In genomic region chr7:522071-522937, GRCh38 we compare ENCODE assay signal across 2 cellular contexts.
TF ChIP-seq lines count a peak whose summit lies in the region.

No MANE protein-coding gene starts in this region.

TF ChIP-seq in HCT116, 20 proteins besides CTCF, POLR2A, EP300 and RAD21:
- TF ChIP-seq TCF7L2 (IDR thresholded peaks at IDR 0.05; ENCODE audit: borderline replicate concordance, extremely low read depth, insufficient read depth, insufficient read length) (peak; percentile 8), POLR2AphosphoS5 (IDR thresholded peaks at IDR 0.05; ENCODE audit: low read depth, low read length) (no peak)

TF ChIP-seq in H1, 55 proteins besides CTCF, POLR2A, EP300 and RAD21:
- TF ChIP-seq EZH2 (IDR thresholded peaks at IDR 0.05; ENCODE audit: low read depth, low read length, severe bottlenecking) (peak; percentile 61), KDM4A (IDR thresholded peaks at IDR 0.05; ENCODE audit: low read depth, low read length, severe bottlenecking) (peak; percentile 10), GTF2F1 (IDR thresholded peaks at IDR 0.05; ENCODE audit: borderline replicate concordance, low read depth, low read length) (no peak), SUZ12 (IDR thresholded peaks at IDR 0.05; ENCODE audit: low read length) (peak; percentile 82), ATF3 (IDR thresholded peaks at IDR 0.05; ENCODE audit: insufficient read depth, low read depth, low read length) (no peak), ASH2L (IDR thresholded peaks at IDR 0.05; ENCODE audit: low read length) (peak; percentile 36), CTBP2 (IDR thresholded peaks at IDR 0.05; ENCODE audit: borderline replicate concordance, insufficient read depth, insufficient read length, low read length) (peak; percentile 49), EGR1 (IDR thresholded peaks at IDR 0.05; ENCODE audit: borderline replicate concordance, low read depth, low read length) (0 out of 2 replicates have a peak, but pooled peaks have one; percentile 59)
